Comparison of ENCODE assay signal across 10 cellular contexts in genomic region chr4:139808381-139809206, GRCh38.
A peak's percentile ranks its signal among the peaks of the same experiment; 100 is the strongest.
DNase-seq lines count a peak whose midpoint lies in the region; ATAC-seq and TF ChIP-seq lines count a peak whose summit lies in the region.
"Had no signal": no experiment of that assay in that cellular context is flagged by ENCODE, and none has a peak within 500 bp of the region (broad histone marks: within the 10 kb centered on the region; RNA-seq: fewer than 3 reads in every experiment).

No MANE protein-coding gene starts in this region.

- peaks cover 9% of the 10 kb centered on the region for H3K9me3 Mint-ChIP-seq in glutamatergic neuron (ENCODE audit: unreplicated experiment)

- peak overlapping the region; percentile 80 for H3K27ac Mint-ChIP-seq in glutamatergic neuron (ENCODE audit: unreplicated experiment)
- H3K27ac Mint-ChIP-seq: stimulated activated naive CD8-positive, alpha-beta T cell treated with anti-CD3 and anti-CD28 coated beads, Interleukin-15, Interleukin-2, amounts not matched to agents 100 ng/mL and 50 ng/mL, for 24 hours had no signal

- peaks cover 34% of the 10 kb centered on the region for H3K4me1 Mint-ChIP-seq in glutamatergic neuron (ENCODE audit: low read depth, unreplicated experiment)

- no peak for TF ChIP-seq CTCF in glutamatergic neuron (IDR thresholded peaks at IDR 0.05; ENCODE audit: partially characterized antibody, unreplicated experiment)

- ATAC-seq in HG02588 (IDR thresholded peaks at IDR 0.05; ENCODE audit: unreplicated experiment), result no peak

- H3K36me3 Mint-ChIP-seq in glutamatergic neuron (ENCODE audit: unreplicated experiment), result peaks cover 7% of the 10 kb centered on the region

- no peak overlapping the region for H3K4me3 Mint-ChIP-seq in glutamatergic neuron (ENCODE audit: unreplicated experiment)
- H3K4me3 Mint-ChIP-seq: stimulated activated naive CD8-positive, alpha-beta T cell treated with anti-CD3 and anti-CD28 coated beads, Interleukin-15, Interleukin-2, amounts not matched to agents 100 ng/mL and 50 ng/mL, for 24 hours had no signal

- DNase-seq in HT1080 (ENCODE audit: low read depth), result peak; percentile 7
- peak; percentile 45 for DNase-seq in NCI-H345 (lab: John Stamatoyannopoulos, UW)
- DNase-seq in glutamatergic neuron, result no peak
- DNase-seq in retina, result peak; percentile 70
- no peak for DNase-seq in LoVo (ENCODE audit: low spot score)
- DNase-seq in A172 (ENCODE audit: low spot score), result no peak
- DNase-seq in HT-29 (ENCODE audit: low spot score), result no peak
- DNase-seq: brain microvascular endothelial cell had no signal

- peaks cover 6% of the 10 kb centered on the region for H3K27me3 Mint-ChIP-seq in glutamatergic neuron (ENCODE audit: unreplicated experiment)

Comparison
In these comparisons a context has a peak if more than half of its experiments do, and no peak if none do; other contexts are left out.
1. DNase-seq: peak in HT1080 (single experiment), NCI-H345 (single experiment) and retina (single experiment); none in glutamatergic neuron (single experiment), LoVo (single experiment), A172 (single experiment) and HT-29 (single experiment).